Comparison of ENCODE assay signal across 9 cellular contexts in the genomic region with DNA sequence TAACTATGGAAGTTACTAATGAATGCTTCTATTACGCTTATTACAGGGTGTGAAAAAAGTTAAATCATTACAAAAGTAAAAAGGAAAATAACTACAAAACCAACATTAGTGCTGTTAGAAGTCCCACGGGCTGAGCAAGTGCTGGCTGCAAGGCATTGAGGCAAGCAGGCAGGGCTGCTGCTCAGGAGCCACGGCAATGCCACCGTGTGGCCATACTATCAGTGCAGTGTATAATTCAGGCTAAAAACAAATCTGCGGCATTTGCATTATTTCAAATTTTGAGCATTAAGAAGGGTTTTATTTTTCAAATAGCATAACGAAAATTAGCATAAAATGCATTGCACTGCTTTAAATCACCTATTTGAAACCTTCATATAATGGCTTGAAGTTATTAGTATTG. TPM values are rescaled to one million over a fixed set of nuclear protein-coding genes. Genes with fewer than 3 reads are reported as not detected.
DNase-seq lines count a peak whose midpoint lies in the region; ATAC-seq and TF ChIP-seq lines count a peak whose summit lies in the region.
"Had no signal": no experiment of that assay in that cellular context is flagged by ENCODE, and none has a peak within 500 bp of the region (broad histone marks: within the 10 kb centered on the region; RNA-seq: fewer than 3 reads in every experiment).

No MANE protein-coding gene starts in this region.

- peaks cover 56% of the 10 kb centered on the region for H3K36me3 ChIP-seq in OCI-LY3 (replicated peaks; ENCODE audit: low read depth, low read length)

- H3K4me3 ChIP-seq in OCI-LY3 (ENCODE audit: low read length) = no peak overlapping the region

- no peak overlapping the region for H3K9ac ChIP-seq in OCI-LY3 (ENCODE audit: low read length)
- H3K9ac ChIP-seq: KMS-11 had no signal

- peak; percentile 77 for ATAC-seq in Right ventricle myocardium superior (ENCODE audit: poor library complexity)
- ATAC-seq in stimulated activated effector memory CD8-positive, alpha-beta T cell treated with anti-CD3 and anti-CD28 coated beads, Interleukin-12 subunit alpha, Interleukin-12 subunit beta, amount 100 ng/mL, for 72 hours = peak; percentile 65

- no peak overlapping the region for H3K4me3 Mint-ChIP-seq in stimulated activated effector memory CD8-positive, alpha-beta T cell treated with anti-CD3 and anti-CD28 coated beads, Interleukin-12 subunit alpha, Interleukin-12 subunit beta, amount 100 ng/mL, for 72 hours

- H2AFZ ChIP-seq in OCI-LY3 (ENCODE audit: low read depth, low read length) = no peak overlapping the region

- no peaks in the 10 kb centered on the region for H3K79me2 ChIP-seq in OCI-LY3 (ENCODE audit: low read length)

- peak; percentile 76 for TF ChIP-seq CTCF in OCI-LY3 (IDR thresholded peaks at IDR 0.05; ENCODE audit: low read depth, low read length)

- no peak overlapping the region for H3K27ac ChIP-seq in OCI-LY3 (ENCODE audit: low read length)
- H3K27ac ChIP-seq: KMS-11 had no signal

- peak; percentile 6 for DNase-seq in NCI-H2227 (lab: John Stamatoyannopoulos, UW; ENCODE audit: unreplicated experiment)
- DNase-seq in NCI-H2227 treated with DMSO at 0.1 percent for 48 hours (lab: John Stamatoyannopoulos, UW) = no peak
- peak; percentile 55 for DNase-seq in Right ventricle myocardium superior
- no peak for DNase-seq in stimulated activated effector memory CD8-positive, alpha-beta T cell treated with anti-CD3 and anti-CD28 coated beads, Interleukin-12 subunit alpha, Interleukin-12 subunit beta, amount 100 ng/mL, for 72 hours (ENCODE audit: low spot score in 2 of 2)
- no peak for DNase-seq in islet precursor cell
- DNase-seq in NCI-H2171 (lab: John Stamatoyannopoulos, UW) = no peak
- no peak for DNase-seq in posterior vena cava (ENCODE audit: low spot score)

- H3K27ac Mint-ChIP-seq in stimulated activated effector memory CD8-positive, alpha-beta T cell treated with anti-CD3 and anti-CD28 coated beads, Interleukin-12 subunit alpha, Interleukin-12 subunit beta, amount 100 ng/mL, for 72 hours = no peak overlapping the region

- intact Hi-C loops in Right ventricle myocardium superior (cut with DNase I) = no loop called here
- intact Hi-C loops in posterior vena cava (cut with DNase I) = no loop called here

- peak overlapping the region; percentile 13 for H3K4me2 ChIP-seq in OCI-LY3 (ENCODE audit: low read length)
- H3K4me2 ChIP-seq: KMS-11 had no signal

- H3K4me1 Mint-ChIP-seq in stimulated activated effector memory CD8-positive, alpha-beta T cell treated with anti-CD3 and anti-CD28 coated beads, Interleukin-12 subunit alpha, Interleukin-12 subunit beta, amount 100 ng/mL, for 72 hours = peaks cover 20% of the 10 kb centered on the region

- H3K36me3 Mint-ChIP-seq in stimulated activated effector memory CD8-positive, alpha-beta T cell treated with anti-CD3 and anti-CD28 coated beads, Interleukin-12 subunit alpha, Interleukin-12 subunit beta, amount 100 ng/mL, for 72 hours = peaks cover 97% of the 10 kb centered on the region

- H3K9me3 ChIP-seq in OCI-LY3 (ENCODE audit: insufficient read depth, low read length) = no peaks in the 10 kb centered on the region

- no peaks in the 10 kb centered on the region for H3K9me3 Mint-ChIP-seq in stimulated activated effector memory CD8-positive, alpha-beta T cell treated with anti-CD3 and anti-CD28 coated beads, Interleukin-12 subunit alpha, Interleukin-12 subunit beta, amount 100 ng/mL, for 72 hours

- H3K27me3 ChIP-seq in OCI-LY3 (ENCODE audit: low read depth, low read length) = no peaks in the 10 kb centered on the region

- H3K4me1 ChIP-seq in OCI-LY3 (ENCODE audit: low read length) = peaks cover 33% of the 10 kb centered on the region

- no peaks in the 10 kb centered on the region for H4K20me1 ChIP-seq in OCI-LY3 (ENCODE audit: insufficient read depth, low read length)

RNA-seq across cellular contexts. Expression of gene IFNGR1, which starts 17.1 kb away (rescaled TPM):
- 99.9 TPM for total RNA-seq in Right ventricle myocardium superior
- total RNA-seq in posterior vena cava = 10 to 100 TPM; 71.4 to 72.7 TPM

RNA-seq across cellular contexts. Expression of gene IL22RA2, which starts 28.6 kb away (rescaled TPM):
- not detected for total RNA-seq in Right ventricle myocardium superior
- total RNA-seq in posterior vena cava = not detected

Comparison
In these comparisons a context has a peak if more than half of its experiments do, and no peak if none do; other contexts are left out.
1. DNase-seq: peak in NCI-H2227 (single experiment) and Right ventricle myocardium superior (single experiment); none in NCI-H2227 treated with DMSO at 0.1 percent for 48 hours (single experiment), stimulated activated effector memory CD8-positive, alpha-beta T cell treated with anti-CD3 and anti-CD28 coated beads, Interleukin-12 subunit alpha, Interleukin-12 subunit beta, amount 100 ng/mL, for 72 hours (0 of 2), islet precursor cell (single experiment), NCI-H2171 (single experiment) and posterior vena cava (single experiment).